In the genomic region with DNA sequence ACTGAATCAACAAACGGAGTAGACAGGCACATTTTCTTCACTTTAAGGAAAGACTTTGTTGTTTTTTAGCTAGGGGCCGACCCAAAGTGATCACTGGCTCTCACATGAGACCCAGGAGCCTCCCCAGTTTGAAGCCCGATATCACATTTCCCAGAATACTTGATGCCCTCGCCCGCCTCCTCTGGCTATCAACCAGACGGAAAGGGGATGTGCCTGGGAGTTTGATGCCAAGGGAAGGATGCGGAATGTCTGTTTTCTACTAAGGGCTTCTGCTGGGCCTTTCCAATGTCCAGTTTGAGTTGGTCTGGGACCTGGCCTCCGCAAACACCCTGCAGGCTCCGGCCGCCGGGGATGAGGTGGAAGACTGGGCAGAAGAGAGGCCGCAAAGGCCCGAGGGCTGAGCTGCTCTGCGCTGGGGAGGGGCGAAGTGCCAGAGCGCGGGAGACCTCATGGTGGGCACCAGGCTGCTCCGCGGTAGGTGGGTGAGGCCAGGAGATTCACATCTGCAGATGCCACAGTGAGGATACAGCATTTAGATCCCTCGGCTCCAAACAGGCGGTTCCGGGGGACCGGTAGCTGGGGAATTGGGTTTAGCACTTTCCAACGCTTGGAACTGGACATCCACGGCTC, we compare ENCODE assay signal across 8 cellular contexts. TPM values are rescaled to one million over a fixed set of nuclear protein-coding genes. Genes with fewer than 3 reads are reported as not detected.
DNase-seq lines count a peak whose midpoint lies in the region; ATAC-seq and TF ChIP-seq lines count a peak whose summit lies in the region.

No MANE protein-coding gene starts in this region.

- H3K79me1 ChIP-seq in neuronal stem cell (ENCODE audit: low read depth, low read length), result no peaks in the 10 kb centered on the region

- POLR2A ChIA-PET in activated CD4-positive, alpha-beta T cell treated with anti-CD3 and anti-CD28 coated beads, Interleukin-2, amount 10 ng/mL, durations not matched to agents 7 days and 5 days (lab: Charles Lee), result interaction anchor here (1.1 kb wide), 1 partner anchor 213 kb away, joined by 3 read pairs; no protein-coding TSS in a partner anchor
- POLR2A ChIA-PET in PC-3 (lab: Charles Lee; ENCODE audit: unreplicated experiment), result no interaction called here

- no CpG with 5 or more reads among the region's 25 CpGs for WGBS in neuronal stem cell (ENCODE audit: extremely low coverage in 2 of 2, insufficient read length in 2 of 2, insufficient replicate concordance in 1 of 2), 2 donors
- 27 to 41% methylated on average over 19 to 21 of the region's 25 CpGs for WGBS in thyroid gland, 2 donors

- peak overlapping the region; percentile 73 for H3K18ac ChIP-seq in neuronal stem cell (ENCODE audit: low read length)

- H4K8ac ChIP-seq in neuronal stem cell (ENCODE audit: low read depth, low read length), result no peak overlapping the region

- no peak for TF ChIP-seq POLR2A in thyroid gland (IDR thresholded peaks at IDR 0.05)

- H2AFZ ChIP-seq in PC-3 (ENCODE audit: low read length) (peak overlapping the region; percentile 92), neuronal stem cell (ENCODE audit: low read length) (peak overlapping the region; percentile 100)

- H3K4me1 Mint-ChIP-seq in activated CD4-positive, alpha-beta T cell treated with anti-CD3 and anti-CD28 coated beads, Interleukin-2, amount 10 ng/mL, durations not matched to agents 7 days and 5 days, result peaks cover 19% of the 10 kb centered on the region

- no peak overlapping the region for H2BK120ac ChIP-seq in neuronal stem cell (ENCODE audit: low read depth, low read length)

- H3K4me1 ChIP-seq in PC-3 (ENCODE audit: insufficient read depth, low read length) (peaks cover 5% of the 10 kb centered on the region; the same call in 1 of the 2 replicates), neuronal stem cell (ENCODE audit: control insufficient read depth in 2 of 2, insufficient read depth in 1 of 2, low read depth in 1 of 2, low read length in 2 of 2) (peaks cover 0 to 3% of the 10 kb centered on the region in 2 donors), thyroid gland (peaks cover 0 to 7% of the 10 kb centered on the region in 2 donors)

- no peak overlapping the region for H3K23ac ChIP-seq in neuronal stem cell (ENCODE audit: low read depth, low read length, poor library complexity)

- H3K27me3 Mint-ChIP-seq in activated CD4-positive, alpha-beta T cell treated with anti-CD3 and anti-CD28 coated beads, Interleukin-2, amount 10 ng/mL, durations not matched to agents 7 days and 5 days, result no peaks in the 10 kb centered on the region

- H3K9ac ChIP-seq in PC-3 (ENCODE audit: low read length) (peak overlapping the region; percentile 31; the same call in 1 of the 2 replicates), neuronal stem cell (ENCODE audit: low read depth, low read length, poor library complexity) (no peak overlapping the region)

- peak overlapping the region; percentile 15; the same call in 1 of the 2 replicates for H3K27ac ChIP-seq in PC-3 (ENCODE audit: low read length)
- no peak overlapping the region for H3K27ac ChIP-seq in neuronal stem cell (replicated peaks; ENCODE audit: low read length)
- H3K27ac ChIP-seq in thyroid gland, result no peak overlapping the region

- no peak overlapping the region for H4K91ac ChIP-seq in neuronal stem cell (ENCODE audit: low read depth, low read length, poor library complexity)

- no peak overlapping the region for H2AK5ac ChIP-seq in neuronal stem cell (ENCODE audit: low read depth, low read length)

- H3K9me3 ChIP-seq in PC-3 (ENCODE audit: low read length) (no peaks in the 10 kb centered on the region), neuronal stem cell (replicated peaks in 1 of 2; ENCODE audit: control insufficient read depth in 2 of 2, insufficient read depth in 1 of 2, low read depth in 1 of 2, low read length in 2 of 2) (no peaks in the 10 kb centered on the region), thyroid gland (no peaks in the 10 kb centered on the region)

- H3K9me3 Mint-ChIP-seq in activated CD4-positive, alpha-beta T cell treated with anti-CD3 and anti-CD28 coated beads, Interleukin-2, amount 10 ng/mL, durations not matched to agents 7 days and 5 days, result no peaks in the 10 kb centered on the region

- H3K9me2 ChIP-seq in PC-3 (replicated peaks; ENCODE audit: low read length), result no peaks in the 10 kb centered on the region

- H3K14ac ChIP-seq in neuronal stem cell (ENCODE audit: low read length), result no peak overlapping the region

- H3K36me3 ChIP-seq in PC-3 (ENCODE audit: low read depth, low read length), result no peaks in the 10 kb centered on the region
- H3K36me3 ChIP-seq in neuronal stem cell (replicated peaks in 1 of 2; ENCODE audit: control insufficient read depth in 2 of 2, insufficient read depth in 2 of 2, low read length in 2 of 2), result no peaks in the 10 kb centered on the region
- no peaks in the 10 kb centered on the region for H3K36me3 ChIP-seq in thyroid gland

- no peak overlapping the region for H2BK12ac ChIP-seq in neuronal stem cell (ENCODE audit: low read length)

- CTCF ChIA-PET in activated CD4-positive, alpha-beta T cell treated with anti-CD3 and anti-CD28 coated beads, Interleukin-2, amount 10 ng/mL, durations not matched to agents 7 days and 5 days (lab: Charles Lee), result interaction anchor here (0.7 to 1.5 kb wide), 6 partner anchors 11 to 278 kb away, joined by 3 to 7 read pairs (median 3); no protein-coding TSS in a partner anchor
- CTCF ChIA-PET in PC-3 (lab: Charles Lee), result no interaction called here

- no peaks in the 10 kb centered on the region for H3K79me2 ChIP-seq in PC-3 (ENCODE audit: low read length)

- BruUV-seq in PC-3 (replicated peaks; lab: Mats Ljungman, UMichigan), result no TSS peak

- no peak overlapping the region for H2BK5ac ChIP-seq in neuronal stem cell (ENCODE audit: low read length)

- peak overlapping the region; percentile 80 for H3K4me2 ChIP-seq in PC-3 (ENCODE audit: low read length)
- H3K4me2 ChIP-seq in neuronal stem cell (ENCODE audit: insufficient read depth, low read length, poor library complexity, severe bottlenecking), result peak overlapping the region; percentile 49

- no peak for ATAC-seq in PC-3
- no peak for ATAC-seq in HG02938 (IDR thresholded peaks at IDR 0.05; ENCODE audit: unreplicated experiment)

- no peaks in the 10 kb centered on the region for H3K36me3 Mint-ChIP-seq in activated CD4-positive, alpha-beta T cell treated with anti-CD3 and anti-CD28 coated beads, Interleukin-2, amount 10 ng/mL, durations not matched to agents 7 days and 5 days (ENCODE audit: low read depth)

- intact Hi-C loops in PC-3 (cut with micrococcal nuclease), result loop anchor here (5.0 kb wide), 1 partner anchor 36 kb away; the partner anchor contains the start of gene IQGAP1
- intact Hi-C loops in thyroid gland (cut with DNase I), result no loop called here

- DNase-seq in activated CD4-positive, alpha-beta T cell treated with anti-CD3 and anti-CD28 coated beads, Interleukin-2, amount 10 ng/mL, durations not matched to agents 7 days and 5 days, result no peak
- DNase-seq in activated CD4-positive, alpha-beta T cell treated with anti-CD3 and anti-CD28 coated beads for 4 hours, result no peak
- DNase-seq in PC-3 (no peak), epithelial cell of esophagus (ENCODE audit: low read depth) (no peak), neuronal stem cell (ENCODE audit: low spot score) (no peak), thyroid gland (no peak), COLO668 (lab: John Stamatoyannopoulos, UW; ENCODE audit: unreplicated experiment) (no peak)

- peak overlapping the region; percentile 76; the same call in 1 of the 2 replicates for H3K4me3 ChIP-seq in PC-3 (ENCODE audit: low read length)
- peak overlapping the region; percentile 70 for H3K4me3 ChIP-seq in epithelial cell of esophagus (ENCODE audit: low read length)
- peak overlapping the region; percentile 81 to 96 for H3K4me3 ChIP-seq in neuronal stem cell (ENCODE audit: low read length in 2 of 2)
- peak overlapping the region in 1 of 3 donors; percentile 74 for H3K4me3 ChIP-seq in thyroid gland (replicated peaks in 1 of 3)

- H3K27ac Mint-ChIP-seq in activated CD4-positive, alpha-beta T cell treated with anti-CD3 and anti-CD28 coated beads, Interleukin-2, amount 10 ng/mL, durations not matched to agents 7 days and 5 days, result peak overlapping the region; percentile 71

- no peak overlapping the region for H3K4ac ChIP-seq in neuronal stem cell (ENCODE audit: low read length)

- no peaks in the 10 kb centered on the region for H3F3A ChIP-seq in PC-3 (ENCODE audit: low read length, unreplicated experiment)

- TF ChIP-seq CTCF in PC-3 (conservative IDR thresholded peaks at IDR 0.05; ENCODE audit: low read depth, low read length), result no peak
- TF ChIP-seq CTCF in epithelial cell of esophagus (IDR thresholded peaks at IDR 0.05; ENCODE audit: insufficient read depth, low read depth, low read length, missing control alignments), result no peak
- TF ChIP-seq CTCF in thyroid gland (IDR thresholded peaks at IDR 0.05), result no peak

- H4K20me1 ChIP-seq in PC-3 (ENCODE audit: low read length), result no peaks in the 10 kb centered on the region

- no peak overlapping the region for H2BK15ac ChIP-seq in neuronal stem cell (ENCODE audit: low read length)

- H3K27me3 ChIP-seq in PC-3 (ENCODE audit: low read length) (no peaks in the 10 kb centered on the region), neuronal stem cell (ENCODE audit: control insufficient read depth in 3 of 3, insufficient read depth in 3 of 3, low read depth in 1 of 3, low read length in 3 of 3) (no peaks in the 10 kb centered on the region), thyroid gland (no peaks in the 10 kb centered on the region)

- H3K4me3 Mint-ChIP-seq in activated CD4-positive, alpha-beta T cell treated with anti-CD3 and anti-CD28 coated beads, Interleukin-2, amount 10 ng/mL, durations not matched to agents 7 days and 5 days, result peak overlapping the region; percentile 81

RNA-seq across cellular contexts. Expression of gene ZNF774, which starts 0.5 kb away (rescaled TPM):
- 1 to 10 TPM; 1.1 to 2.1 TPM for total RNA-seq in activated CD4-positive, alpha-beta T cell treated with anti-CD3 and anti-CD28 coated beads, Interleukin-2, amount 10 ng/mL, durations not matched to agents 7 days and 5 days
- total RNA-seq in PC-3 (2014; rRNA removed) (1.1 and 1.9 TPM in 2 replicates), thyroid gland (10 to 100 TPM in 1 of 4 donors, 1 to 10 TPM in 3; 3.6 to 13.1 (median 5.5) TPM)
- polyA plus RNA-seq in neuronal stem cell (2013, experiment 1 of 2), result 2.5 TPM
- polyA plus RNA-seq in neuronal stem cell (2013, experiment 2 of 2), result 2.8 TPM

RNA-seq across cellular contexts. Expression of gene IQGAP1, which starts 36.4 kb away (rescaled TPM):
- total RNA-seq in activated CD4-positive, alpha-beta T cell treated with anti-CD3 and anti-CD28 coated beads, Interleukin-2, amount 10 ng/mL, durations not matched to agents 7 days and 5 days, result 100 to 1,000 TPM; 222 to 296 TPM
- total RNA-seq in PC-3 (2014; rRNA removed) (139 and 148 TPM in 2 replicates), thyroid gland (100 to 1,000 TPM; 222 to 290 (median 247) TPM)
- 27.0 TPM for polyA plus RNA-seq in neuronal stem cell (2013, experiment 1 of 2)
- 26.1 TPM for polyA plus RNA-seq in neuronal stem cell (2013, experiment 2 of 2)
